In genomic region chr19:6227156-6227940, GRCh38 we compare ENCODE assay signal across 18 cellular contexts.
"Had no signal": no experiment of that assay in that cellular context is flagged by ENCODE, and none has a peak within 500 bp of the region (broad histone marks: within the 10 kb centered on the region; RNA-seq: fewer than 3 reads in every experiment).

No MANE protein-coding gene starts in this region.

- H3K27ac Mint-ChIP-seq: activated naive CD4-positive, alpha-beta T cell treated with anti-CD3 and anti-CD28 coated beads, Interleukin-2, amount 50 U/mL, for 24 hours; stimulated activated memory B cell treated with anti-CD40 and anti-IgM and Interleukin-4, amounts not matched to agents 10 μg/mL and 1 μg/mL and 100 μg/mL, for 72 hours had no signal

- H3K9me3 ChIP-seq: breast epithelium, right lobe of liver, tibial artery, vagina had no signal

- H3K27ac ChIP-seq: breast epithelium, right lobe of liver, tibial artery, vagina had no signal

- H3K4me3 Mint-ChIP-seq: activated naive CD4-positive, alpha-beta T cell treated with anti-CD3 and anti-CD28 coated beads, Interleukin-2, amount 50 U/mL, for 24 hours; mesothelial cell of epicardium; stimulated activated memory B cell treated with anti-CD40 and anti-IgM and Interleukin-4, amounts not matched to agents 10 μg/mL and 1 μg/mL and 100 μg/mL, for 72 hours had no signal

- H3K9me3 Mint-ChIP-seq: activated naive CD4-positive, alpha-beta T cell treated with anti-CD3 and anti-CD28 coated beads, Interleukin-2, amount 50 U/mL, for 24 hours; mesothelial cell of epicardium; stimulated activated memory B cell treated with anti-CD40 and anti-IgM and Interleukin-4, amounts not matched to agents 10 μg/mL and 1 μg/mL and 100 μg/mL, for 72 hours had no signal

- H3K36me3 ChIP-seq: breast epithelium had no signal

- ATAC-seq: right lobe of liver; stimulated activated memory B cell treated with anti-CD40 and anti-IgM and Interleukin-4, amounts not matched to agents 10 μg/mL and 1 μg/mL and 100 μg/mL, for 72 hours had no signal

- FAIRE-seq: endothelial cell of umbilical vein, keratinocyte, TTC549 had no signal

- H3K4me3 ChIP-seq: breast epithelium, right lobe of liver, tibial artery, vagina had no signal

- H3K27me3 Mint-ChIP-seq: activated naive CD4-positive, alpha-beta T cell treated with anti-CD3 and anti-CD28 coated beads, Interleukin-2, amount 50 U/mL, for 24 hours; progenitor cell of endocrine pancreas; stimulated activated memory B cell treated with anti-CD40 and anti-IgM and Interleukin-4, amounts not matched to agents 10 μg/mL and 1 μg/mL and 100 μg/mL, for 72 hours had no signal

- H3K27me3 ChIP-seq: breast epithelium, right lobe of liver, tibial artery, vagina had no signal

- DNase-seq: activated CD4-positive, alpha-beta T cell treated with anti-CD3 and anti-CD28 coated beads, Interleukin-2, amount 50 U/mL, for 1 hour; activated CD4-positive, CD25-positive, alpha-beta regulatory T cell; activated effector memory CD4-positive, alpha-beta T cell treated with Interleukin-2 at 50 U/mL for 16 hours; amygdala; foreskin melanocyte; stimulated activated CD4-positive, alpha-beta T cell treated with anti-CD3 and anti-CD28 coated beads, Interleukin-1b, Interleukin-23, amount 100 ng/mL, for 48 hours; T-helper 2 cell; tibial artery had no signal
